In the genomic region with DNA sequence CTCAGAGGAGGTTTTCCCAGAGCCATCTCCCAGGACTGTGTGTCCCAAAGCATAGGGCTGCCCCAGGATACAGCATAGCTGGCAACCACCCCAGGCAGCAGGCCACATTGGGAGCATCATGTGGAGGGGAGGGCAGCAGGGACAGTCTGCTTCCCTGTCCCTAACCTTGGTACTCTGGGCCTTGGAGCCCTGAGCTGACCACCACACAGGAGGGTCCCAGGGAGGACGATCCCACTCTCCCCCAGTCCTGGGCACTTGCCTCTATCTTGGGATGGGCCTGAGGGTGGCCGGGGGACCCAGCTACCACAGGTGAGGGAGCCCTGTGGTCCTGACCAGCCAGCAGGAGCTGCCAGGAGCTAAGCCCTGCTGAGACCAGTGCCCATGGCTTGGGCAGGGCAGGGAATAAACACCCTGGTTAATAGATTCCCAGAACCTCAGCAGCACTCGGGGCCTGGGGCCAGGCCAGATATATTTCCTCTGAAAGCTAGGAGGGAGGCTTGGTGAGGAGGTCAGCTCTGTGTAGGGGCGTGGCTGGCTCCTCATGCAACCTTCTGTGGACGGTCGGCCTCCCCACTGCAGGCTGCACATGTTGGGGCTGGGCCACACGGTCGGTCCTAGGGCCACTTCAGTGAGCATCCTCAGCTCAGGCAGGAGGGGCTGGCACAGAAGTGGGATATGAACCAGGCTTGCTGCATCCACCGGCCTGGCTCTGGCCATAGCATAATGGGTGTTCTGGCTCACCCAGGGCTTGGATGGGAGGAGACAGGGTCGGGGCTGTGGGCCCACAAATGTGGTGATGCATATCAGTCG, we compare ENCODE assay signal across 15 cellular contexts. TPM values are rescaled to one million over a fixed set of nuclear protein-coding genes. Genes with fewer than 3 reads are reported as not detected.
DNase-seq lines count a peak whose midpoint lies in the region; ATAC-seq, FAIRE-seq and TF ChIP-seq lines count a peak whose summit lies in the region.
"Had no signal": no experiment of that assay in that cellular context is flagged by ENCODE, and none has a peak within 500 bp of the region (broad histone marks: within the 10 kb centered on the region; RNA-seq: fewer than 3 reads in every experiment).

No MANE protein-coding gene starts in this region.

- POLR2A ChIA-PET in RWPE1 (lab: Yijun Ruan, JAX; ENCODE audit: low non-redundant PET) = no interaction called here

- peaks cover 0 to 47% (median 17%) of the 10 kb centered on the region in 4 donors for H3K4me1 ChIP-seq in right lobe of liver

- H3K27me3 ChIP-seq in right lobe of liver (no peaks in the 10 kb centered on the region), brain microvascular endothelial cell (replicated peaks) (no peaks in the 10 kb centered on the region)

- peak overlapping the region; percentile 86 for H3K4me3 Mint-ChIP-seq in central memory CD8-positive, alpha-beta T cell

- H3K27ac ChIP-seq in RWPE1 = peak overlapping the region; percentile 94
- H3K27ac ChIP-seq in right lobe of liver = peak overlapping the region; percentile 24 to 36 (median 28)
- H3K27ac ChIP-seq in substantia nigra (ENCODE audit: low read depth, low read length, poor library complexity, severe bottlenecking) = peak overlapping the region; percentile 64
- H3K27ac ChIP-seq in brain microvascular endothelial cell = no peak overlapping the region
- H3K27ac ChIP-seq: GM23248 had no signal

- H3K4me1 Mint-ChIP-seq in central memory CD8-positive, alpha-beta T cell = peaks cover 67% of the 10 kb centered on the region

- peaks cover 39% of the 10 kb centered on the region for H3K36me3 Mint-ChIP-seq in central memory CD8-positive, alpha-beta T cell (ENCODE audit: insufficient read depth)

- no peak for TF ChIP-seq POLR2A in right lobe of liver (IDR thresholded peaks at IDR 0.05)

- CTCF ChIA-PET in RWPE1 (lab: Yijun Ruan, JAX) = interaction anchor here (0.6 to 1.4 kb wide), 2 partner anchors 10 to 30 kb away, joined by 4 read pairs; no protein-coding TSS in a partner anchor

- in situ Hi-C loops in brain microvascular endothelial cell (cut with HindIII; ENCODE audit: low pct_ligation_motif_present, low sequenced_read_pairs) = no loop called here

- ATAC-seq in central memory CD8-positive, alpha-beta T cell (replicated peaks; ENCODE audit: extremely low read depth, poor library complexity, severe bottlenecking) = no peak
- ATAC-seq in right lobe of liver (no peak), esophagus mucosa (no peak)

- H3K4me3 ChIP-seq in right lobe of liver (no peak overlapping the region), brain microvascular endothelial cell (ENCODE audit: low read depth, low read length) (no peak overlapping the region)
- H3K4me3 ChIP-seq: GM23248 had no signal

- no peaks in the 10 kb centered on the region for H3K27me3 Mint-ChIP-seq in central memory CD8-positive, alpha-beta T cell

- H3K36me3 ChIP-seq in right lobe of liver (peaks cover 0 to 16% (median 0%) of the 10 kb centered on the region in 4 donors), brain microvascular endothelial cell (replicated peaks) (no peaks in the 10 kb centered on the region)

- FAIRE-seq in RCC 7860 (lab: Jason Lieb, UNC) = no peak
- FAIRE-seq: keratinocyte had no signal

- no peaks in the 10 kb centered on the region for H3K9me3 Mint-ChIP-seq in central memory CD8-positive, alpha-beta T cell

- H3K9me3 ChIP-seq in right lobe of liver = no peaks in the 10 kb centered on the region

- DNase-seq in RWPE1 (ENCODE audit: low spot score) (no peak), right lobe of liver (peak in 1 of 3 donors; percentile 49), substantia nigra (lab: John Stamatoyannopoulos, UW) (peak in 3 of 49 donors; percentile 32 to 62 (median 61)), RCC 7860 (ENCODE audit: low spot score) (no peak), brain microvascular endothelial cell (no peak), DMS79 treated with DMSO at 0.1 percent for 48 hours (lab: John Stamatoyannopoulos, UW) (no peak)
- no peak for DNase-seq in central memory CD8-positive, alpha-beta T cell (ENCODE audit: low spot score in 2 of 2)
- DNase-seq: foreskin fibroblast; GM23248; NCI-H446 treated with DMSO at 0.1 percent for 48 hours; stimulated activated CD4-positive, alpha-beta T cell treated with anti-CD3 and anti-CD28 coated beads, Interleukin-4, amount 100 ng/mL, for 24 hours had no signal

- no peak overlapping the region for H3K27ac Mint-ChIP-seq in central memory CD8-positive, alpha-beta T cell (ENCODE audit: low read depth)

- TF ChIP-seq CTCF in RWPE1 (conservative IDR thresholded peaks at IDR 0.05; ENCODE audit: low read depth) (no peak), right lobe of liver (IDR thresholded peaks at IDR 0.05) (no peak), brain microvascular endothelial cell (IDR thresholded peaks at IDR 0.05; ENCODE audit: low read depth, low read length, missing control alignments) (no peak)

- 0% methylated on average over 1 of the region's 11 CpGs for WGBS in right lobe of liver (ENCODE audit: insufficient coverage, low coverage, low lambda C conversion rate, missing lambda C conversion rate)

- intact Hi-C loops in right lobe of liver (cut with DNase I) = no loop called here

RNA-seq across cellular contexts. Expression of gene NINJ1, which starts 4.2 kb away (rescaled TPM):
- total RNA-seq in right lobe of liver (100 to 1,000 TPM in 1 of 6 experiments, 10 to 100 TPM in 5; 35.6 to 103 (median 65.1) TPM), esophagus mucosa (16.9 TPM)

RNA-seq across cellular contexts. Expression of gene CARD19, which starts 33.9 kb away (rescaled TPM):
- total RNA-seq in right lobe of liver = 10 to 100 TPM in 3 of 6 experiments, 1 to 10 TPM in 3; 6.3 to 31.7 (median 12.1) TPM
- 19.9 TPM for total RNA-seq in esophagus mucosa

RNA-seq across cellular contexts. Expression of gene WNK2, which starts 54.0 kb away (rescaled TPM):
- total RNA-seq in right lobe of liver (1 to 10 TPM in 5 of 6 experiments, under 1 TPM in 1; 0.43 to 3.6 (median 1.3) TPM), esophagus mucosa (0.92 TPM)
- total RNA-seq: GM23248, osteocyte, RPMI7951 had no signal
